In the genomic region with DNA sequence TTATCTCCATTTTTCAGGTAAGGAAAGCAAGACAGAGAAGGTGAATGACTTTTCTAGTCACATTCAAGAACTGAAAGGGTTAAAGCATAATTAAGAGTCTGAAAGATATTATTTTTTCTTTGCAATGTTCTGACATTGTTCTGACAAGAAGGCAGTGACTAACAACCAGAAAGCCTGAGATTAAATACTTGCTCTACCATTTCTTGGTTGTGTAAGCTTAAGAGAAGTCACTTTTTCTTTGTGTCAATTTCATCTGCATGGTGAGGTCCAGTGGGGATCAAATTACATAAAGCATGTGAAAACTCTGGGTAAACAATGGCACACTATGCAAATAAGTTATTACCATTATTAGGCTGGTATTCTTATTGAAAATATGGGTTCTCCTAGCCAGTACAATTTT, we compare ENCODE assay signal across 21 cellular contexts.
DNase-seq lines count a peak whose midpoint lies in the region; ATAC-seq and TF ChIP-seq lines count a peak whose summit lies in the region.
"Had no signal": no experiment of that assay in that cellular context is flagged by ENCODE, and none has a peak within 500 bp of the region (broad histone marks: within the 10 kb centered on the region; RNA-seq: fewer than 3 reads in every experiment).

No MANE protein-coding gene starts in this region.

- TF ChIP-seq CTCF in epithelial cell of esophagus (IDR thresholded peaks at IDR 0.05; ENCODE audit: insufficient read depth, low read depth, low read length, missing control alignments) (no peak), retinal pigment epithelial cell (conservative IDR thresholded peaks at IDR 0.05; ENCODE audit: low read depth, low read length) (no peak), GM10266 (IDR thresholded peaks at IDR 0.05; ENCODE audit: control insufficient read depth, insufficient read depth, low read depth, missing control alignments) (no peak)

- DNase-seq in SIG-M5 treated with dmso at 0.1 percent for 504 hours (lab: John Stamatoyannopoulos, UW; ENCODE audit: unreplicated experiment) = peak; percentile 21
- DNase-seq in SIG-M5 (lab: John Stamatoyannopoulos, UW) = no peak
- peak; percentile 23 for DNase-seq in NCI-H748 (lab: John Stamatoyannopoulos, UW; ENCODE audit: unreplicated experiment)
- DNase-seq in epithelial cell of esophagus (ENCODE audit: low read depth) = peak; percentile 80
- peak; percentile 77 for DNase-seq in retinal pigment epithelial cell (ENCODE audit: low read depth)
- DNase-seq in GM10266 (ENCODE audit: extremely low spot score) = no peak
- DNase-seq: activated CD4-positive, alpha-beta T cell treated with anti-CD3 and anti-CD28 coated beads for 36 hours; activated T-cell treated with anti-CD3 and anti-CD28 coated beads, Interleukin-2, amount 50 U/mL, for 1 hour; CD8-positive, alpha-beta T cell; DMS 273 treated with DMSO at 0.1 percent for 48 hours; hippocampal formation; immature natural killer cell; MV-4-11; naive B cell; NCI-H1694; nucleus accumbens; Right ventricle myocardium superior had no signal

- ATAC-seq in GM19351 (IDR thresholded peaks at IDR 0.05; ENCODE audit: unreplicated experiment) (no peak), GM18502 (IDR thresholded peaks at IDR 0.05; ENCODE audit: poor library complexity, unreplicated experiment) (no peak)
- ATAC-seq: activated CD4-positive, alpha-beta T cell treated with anti-CD3 and anti-CD28 coated beads for 36 hours; CD8-positive, alpha-beta T cell; gastroesophageal sphincter; left lobe of liver had no signal

- H3K4me3 ChIP-seq in epithelial cell of esophagus (ENCODE audit: low read length) (no peak overlapping the region), retinal pigment epithelial cell (ENCODE audit: low read length) (no peak overlapping the region)
- H3K4me3 ChIP-seq: gastroesophageal sphincter had no signal

Comparison
In these comparisons a context has a peak if more than half of its experiments do, and no peak if none do; other contexts are left out.
1. DNase-seq: peak in SIG-M5 treated with dmso at 0.1 percent for 504 hours (single experiment), NCI-H748 (single experiment), epithelial cell of esophagus (single experiment) and retinal pigment epithelial cell (single experiment); none in SIG-M5 (single experiment) and GM10266 (single experiment).